In genomic region chr2:110311713-110312112, GRCh38 we compare ENCODE assay signal across 1 cellular context.
A peak's percentile ranks its signal among the peaks of the same experiment; 100 is the strongest.
TF ChIP-seq lines count a peak whose summit lies in the region.
"Not testable (repeated sequence)": the region's sequence is repeated elsewhere in the genome, so short reads cannot be mapped to it uniquely, and the experiment has no call there.

No MANE protein-coding gene starts in this region.

TF ChIP-seq in HepG2, 621 proteins besides CTCF, POLR2A, EP300 and RAD21 (continued from another document):
- peak; percentile 74 for TF ChIP-seq ARID5B (CRISPR knock-in tag; IDR thresholded peaks at IDR 0.05)
- TF ChIP-seq RARA (CRISPR knock-in tag; IDR thresholded peaks at IDR 0.05), result peak; percentile 15; the same call in 1 of the 2 replicates
- peak; percentile 66; the same call in 1 of the 2 replicates for TF ChIP-seq ZNF792 (CRISPR knock-in tag; IDR thresholded peaks at IDR 0.05)
- TF ChIP-seq PATZ1 (CRISPR knock-in tag; IDR thresholded peaks at IDR 0.05), result peak; percentile 32; the same call in 1 of the 2 replicates
- peak; percentile 85 for TF ChIP-seq HNF4A (CRISPR knock-in tag; IDR thresholded peaks at IDR 0.05)
- peak; percentile 75 for TF ChIP-seq ZNF143 (CRISPR knock-in tag; IDR thresholded peaks at IDR 0.05)
- peak; percentile 77 for TF ChIP-seq KDM6A (CRISPR knock-in tag; IDR thresholded peaks at IDR 0.05; ENCODE audit: low read depth)
- TF ChIP-seq DRAP1 (CRISPR knock-in tag; IDR thresholded peaks at IDR 0.05), result peak; percentile 51
- peak; percentile 26; the same call in 1 of the 2 replicates for TF ChIP-seq TFDP2 (CRISPR knock-in tag; IDR thresholded peaks at IDR 0.05)
- peak; percentile 63; the same call in 1 of the 2 replicates for TF ChIP-seq MED1 (CRISPR knock-in tag; IDR thresholded peaks at IDR 0.05)
- not testable (repeated sequence) for TF ChIP-seq NR2F6, FOXP1 (IDR thresholded peaks at IDR 0.05)
- 0 out of 2 replicates have a peak, but pooled peaks have one; percentile 30 for TF ChIP-seq NR2F6 (CRISPR knock-in tag; IDR thresholded peaks at IDR 0.05)
- 0 out of 2 replicates have a peak, but pooled peaks have one; percentile 22 for TF ChIP-seq FOXP1 (CRISPR knock-in tag; IDR thresholded peaks at IDR 0.05)
- 0 out of 2 replicates have a peak, but pooled peaks have one; percentile 25 for TF ChIP-seq KMT2B (CRISPR knock-in tag; IDR thresholded peaks at IDR 0.05)
- TF ChIP-seq HOMEZ (CRISPR knock-in tag; IDR thresholded peaks at IDR 0.05; ENCODE audit: low read depth), result peak; percentile 59; the same call in 1 of the 2 replicates
- TF ChIP-seq HMGXB3 (CRISPR knock-in tag; IDR thresholded peaks at IDR 0.05; ENCODE audit: borderline replicate concordance), result 0 out of 2 replicates have a peak, but pooled peaks have one; percentile 24
- 0 out of 2 replicates have a peak, but pooled peaks have one; percentile 52 for TF ChIP-seq HDAC2 (CRISPR knock-in tag; IDR thresholded peaks at IDR 0.05)
- peak; percentile 68; the same call in 1 of the 2 replicates for TF ChIP-seq ZNF205 (CRISPR knock-in tag; IDR thresholded peaks at IDR 0.05)
- peak; percentile 55; the same call in 1 of the 2 replicates for TF ChIP-seq SOX5 (CRISPR knock-in tag; IDR thresholded peaks at IDR 0.05; ENCODE audit: borderline replicate concordance)
- TF ChIP-seq NCOA2 (CRISPR knock-in tag; IDR thresholded peaks at IDR 0.05), result peak; percentile 28; the same call in 1 of the 2 replicates
- peak; percentile 34; the same call in 1 of the 2 replicates for TF ChIP-seq FOXA3 (CRISPR knock-in tag; IDR thresholded peaks at IDR 0.05)
- peak; percentile 53; the same call in 1 of the 2 replicates for TF ChIP-seq HMG20A (CRISPR knock-in tag; IDR thresholded peaks at IDR 0.05; ENCODE audit: borderline replicate concordance)
- TF ChIP-seq SAP130 (CRISPR knock-in tag; IDR thresholded peaks at IDR 0.05; ENCODE audit: low read depth), result peak; percentile 65
- TF ChIP-seq ERF (CRISPR knock-in tag; IDR thresholded peaks at IDR 0.05), result 0 out of 2 replicates have a peak, but pooled peaks have one; percentile 31
- TF ChIP-seq MLX (CRISPR knock-in tag; IDR thresholded peaks at IDR 0.05), result peak; percentile 69
- TF ChIP-seq KAT8 (CRISPR knock-in tag; IDR thresholded peaks at IDR 0.05), result peak; percentile 39; the same call in 1 of the 2 replicates
- 0 out of 2 replicates have a peak, but pooled peaks have one; percentile 20 for TF ChIP-seq IKZF5 (CRISPR knock-in tag; IDR thresholded peaks at IDR 0.05)
- TF ChIP-seq IRF2 (CRISPR knock-in tag; IDR thresholded peaks at IDR 0.05), result peak; percentile 42; the same call in 1 of the 2 replicates
- TF ChIP-seq ELF3 (CRISPR knock-in tag; IDR thresholded peaks at IDR 0.05), result peak; percentile 80
- TF ChIP-seq TFE3 (CRISPR knock-in tag; IDR thresholded peaks at IDR 0.05), result peak; percentile 57
- 0 out of 2 replicates have a peak, but pooled peaks have one; percentile 10 for TF ChIP-seq FOSL2 (CRISPR knock-in tag; IDR thresholded peaks at IDR 0.05)
- TF ChIP-seq HOXA3 (CRISPR knock-in tag; IDR thresholded peaks at IDR 0.05), result peak; percentile 62
- TF ChIP-seq GATAD2A (CRISPR knock-in tag; IDR thresholded peaks at IDR 0.05), result peak; percentile 62
- 0 out of 2 replicates have a peak, but pooled peaks have one; percentile 31 for TF ChIP-seq MIXL1 (CRISPR knock-in tag; IDR thresholded peaks at IDR 0.05)
- peak; percentile 90 for TF ChIP-seq ZNF644 (CRISPR knock-in tag; IDR thresholded peaks at IDR 0.05; ENCODE audit: low read depth)
- peak; percentile 51; the same call in 1 of the 2 replicates for TF ChIP-seq RXRB (CRISPR knock-in tag; IDR thresholded peaks at IDR 0.05; ENCODE audit: borderline replicate concordance)
